In the genomic region with DNA sequence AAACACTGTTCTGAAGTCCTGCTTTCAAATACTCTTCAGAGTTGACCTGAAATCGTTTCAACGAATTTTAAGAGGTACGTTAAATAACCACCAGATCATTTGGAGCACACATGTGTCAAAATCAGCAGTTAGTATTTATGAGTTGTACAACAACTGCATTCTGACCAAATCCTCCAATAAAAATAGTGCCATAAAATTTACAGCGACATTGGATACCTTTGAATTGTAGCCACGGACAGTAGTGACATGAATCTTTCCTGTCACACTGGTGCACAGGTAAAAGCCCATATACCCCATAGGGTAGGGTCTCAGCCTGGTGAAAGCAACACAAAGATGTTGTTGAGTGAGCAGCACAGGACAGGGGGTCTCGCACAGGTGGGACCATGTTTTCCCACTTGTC, we compare ENCODE assay signal across 25 cellular contexts.
"Had no signal": no experiment of that assay in that cellular context is flagged by ENCODE, and none has a peak within 500 bp of the region (broad histone marks: within the 10 kb centered on the region; RNA-seq: fewer than 3 reads in every experiment).

No MANE protein-coding gene starts in this region.

- H3K27me3 ChIP-seq: body of pancreas, Peyer's patch, SJCRH30 had no signal

- DNase-seq: activated CD4-positive, alpha-beta T cell treated with anti-CD3 and anti-CD28 coated beads for 48 hours; activated CD4-positive, alpha-beta T cell treated with anti-CD3 and anti-CD28 coated beads, Interleukin-2, amount 50 U/mL, for 4 hours; activated CD4-positive, CD25-positive, alpha-beta regulatory T cell treated with anti-CD3 and anti-CD28 coated beads, Interleukin-2, amount 50 U/mL, for 72 hours; activated CD8-positive, alpha-beta memory T cell treated with anti-CD3 and anti-CD28 coated beads, Interleukin-2, amount 10 ng/mL, durations not matched to agents 7 days and 5 days; activated effector memory CD4-positive, alpha-beta T cell treated with Interleukin-2 at 50 U/mL for 16 hours; activated naive CD4-positive, alpha-beta T cell; activated T-cell treated with anti-CD3 and anti-CD28 coated beads, Interleukin-2, amount 50 U/mL, for 24 hours; aorta; body of pancreas; central memory CD4-positive, alpha-beta T cell; KG1; NCI-H1048; NCI-H1417 treated with DMSO at 0.1 percent for 48 hours; NCI-H1694; NCI-H2029; NCI-H345; NCI-H524; Peyer's patch; Right ventricle myocardium superior; SJCRH30; SW 1271 had no signal

- ATAC-seq: activated CD8-positive, alpha-beta memory T cell treated with anti-CD3 and anti-CD28 coated beads, Interleukin-2, amount 10 ng/mL, durations not matched to agents 7 days and 5 days; body of pancreas; SK-N-SH treated with all-trans-retinoic acid at 6 μM for 48 hours; WTC11 had no signal

- H3K27ac ChIP-seq: body of pancreas, Peyer's patch, RWPE1, SJCRH30 had no signal

- H3K4me1 ChIP-seq: SJCRH30 had no signal

- FAIRE-seq: bronchial epithelial cell had no signal

- H3K4me3 ChIP-seq: body of pancreas, Peyer's patch, SJCRH30 had no signal

- H3K9me3 ChIP-seq: body of pancreas, Peyer's patch, SJCRH30 had no signal
